In the genomic region with DNA sequence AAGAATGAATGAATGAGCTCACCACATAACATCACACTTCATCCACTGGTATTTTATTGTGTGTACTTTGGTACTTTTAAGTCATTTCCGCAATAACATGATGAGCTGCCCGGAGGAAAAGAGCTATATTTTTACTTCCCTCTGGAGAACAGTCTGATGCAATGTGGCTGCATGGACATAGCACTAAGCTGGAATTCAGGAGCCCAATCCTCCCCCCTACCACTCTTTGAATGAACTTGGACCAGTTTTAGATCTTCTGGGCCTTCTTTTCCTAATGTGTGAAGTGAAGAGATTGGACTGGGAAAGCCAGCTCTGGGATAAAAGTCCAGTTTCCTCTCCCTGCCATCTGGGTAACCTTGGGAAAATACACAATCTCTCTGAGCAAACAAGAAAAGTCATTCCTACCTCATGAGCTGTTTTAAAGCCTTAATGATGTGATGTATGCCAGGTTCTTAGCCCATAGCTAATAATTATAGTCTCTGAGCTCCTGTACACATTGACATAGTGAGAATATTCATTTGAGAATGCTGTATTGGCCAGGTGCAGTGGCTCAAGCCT, we compare ENCODE assay signal across 1 cellular context.
TF ChIP-seq lines count a peak whose summit lies in the region.

No MANE protein-coding gene starts in this region.

TF ChIP-seq in HepG2, 621 proteins besides CTCF, POLR2A, EP300 and RAD21 (continued from another document and continues in another):
- TF ChIP-seq PRDM15 (CRISPR knock-in tag; IDR thresholded peaks at IDR 0.05) (no peak), FOXA3 (CRISPR knock-in tag; IDR thresholded peaks at IDR 0.05) (peak; percentile 80), ZNF75D (CRISPR knock-in tag; IDR thresholded peaks at IDR 0.05; ENCODE audit: borderline replicate concordance) (no peak), KLF12 (CRISPR knock-in tag; IDR thresholded peaks at IDR 0.05; ENCODE audit: borderline replicate concordance) (no peak), ERF (CRISPR knock-in tag; IDR thresholded peaks at IDR 0.05) (peak; percentile 23; the same call in 1 of the 2 replicates), MATR3 (CRISPR knock-in tag; IDR thresholded peaks at IDR 0.05) (no peak), SP5 (CRISPR knock-in tag; IDR thresholded peaks at IDR 0.05; ENCODE audit: borderline replicate concordance, low read depth) (0 out of 2 replicates have a peak, but pooled peaks have one; percentile 23), MXI1 (IDR thresholded peaks at IDR 0.05; ENCODE audit: borderline replicate concordance, low read depth, low read length) (no peak), TBL1XR1 (IDR thresholded peaks at IDR 0.05; ENCODE audit: borderline replicate concordance, low read length, partially characterized antibody) (no peak), ZNF124 (CRISPR knock-in tag; IDR thresholded peaks at IDR 0.05) (0 out of 2 replicates have a peak, but pooled peaks have one; percentile 29), ZNF577 (CRISPR knock-in tag; IDR thresholded peaks at IDR 0.05; ENCODE audit: borderline replicate concordance, low read depth) (no peak), HDAC1 (CRISPR knock-in tag; IDR thresholded peaks at IDR 0.05) (peak; percentile 53; the same call in 1 of the 2 replicates), SYNCRIP (IDR thresholded peaks at IDR 0.05; ENCODE audit: insufficient read depth, low read depth, low read length) (no peak), RXRA (CRISPR knock-in tag; IDR thresholded peaks at IDR 0.05) (no peak), ETV5 (CRISPR knock-in tag; IDR thresholded peaks at IDR 0.05; ENCODE audit: borderline replicate concordance) (peak; percentile 30; the same call in 1 of the 2 replicates), ARID3A (IDR thresholded peaks at IDR 0.05; ENCODE audit: low read depth, low read length) (peak; percentile 92), ZBTB26 (CRISPR knock-in tag; IDR thresholded peaks at IDR 0.05; ENCODE audit: borderline replicate concordance) (no peak), JDP2 (CRISPR knock-in tag; IDR thresholded peaks at IDR 0.05; ENCODE audit: borderline replicate concordance) (no peak), MIXL1 (CRISPR knock-in tag; IDR thresholded peaks at IDR 0.05) (peak; percentile 80), LCORL (IDR thresholded peaks at IDR 0.05) (0 out of 2 replicates have a peak, but pooled peaks have one; percentile 37), LCORL (CRISPR knock-in tag; IDR thresholded peaks at IDR 0.05) (peak; percentile 52; the same call in 1 of the 2 replicates), MAX (IDR thresholded peaks at IDR 0.05) (no peak), TBX3 (IDR thresholded peaks at IDR 0.05; ENCODE audit: borderline replicate concordance) (peak; percentile 48; the same call in 1 of the 2 replicates), ZNF644 (CRISPR knock-in tag; IDR thresholded peaks at IDR 0.05; ENCODE audit: low read depth) (peak; percentile 98), ZMAT5 (CRISPR knock-in tag; IDR thresholded peaks at IDR 0.05; ENCODE audit: borderline replicate concordance, low read depth) (no peak), HCFC1 (IDR thresholded peaks at IDR 0.05; ENCODE audit: low read depth, low read length) (no peak), ZNF20 (CRISPR knock-in tag; IDR thresholded peaks at IDR 0.05) (no peak), REPIN1 (CRISPR knock-in tag; IDR thresholded peaks at IDR 0.05; ENCODE audit: borderline replicate concordance, low read depth) (peak; percentile 49; the same call in 1 of the 2 replicates), ATF7 (IDR thresholded peaks at IDR 0.05) (peak; percentile 10; the same call in 1 of the 2 replicates), ATF7 (CRISPR knock-in tag; IDR thresholded peaks at IDR 0.05) (no peak), CCAR2 (optimal IDR thresholded peaks at IDR 0.05; ENCODE audit: low read depth, low read length) (peak; percentile 37), MNT (IDR thresholded peaks at IDR 0.05) (no peak), SIX4 (CRISPR knock-in tag; IDR thresholded peaks at IDR 0.05) (no peak), RARG (CRISPR knock-in tag; IDR thresholded peaks at IDR 0.05; ENCODE audit: low read depth) (no peak), KDM1A (CRISPR knock-in tag; IDR thresholded peaks at IDR 0.05) (peak; percentile 67; the same call in 1 of the 2 replicates), ATF4 (CRISPR knock-in tag; IDR thresholded peaks at IDR 0.05) (peak in 1 of 2 experiments; percentile 96; a peak in 2 of 4 replicates), HMGA1 (CRISPR knock-in tag; conservative IDR thresholded peaks at IDR 0.05) (no peak), ZBTB21 (CRISPR knock-in tag; IDR thresholded peaks at IDR 0.05) (peak; percentile 82), ZMYM3 (CRISPR knock-in tag; IDR thresholded peaks at IDR 0.05) (no peak), ESRRA (CRISPR knock-in tag; IDR thresholded peaks at IDR 0.05; ENCODE audit: low read depth) (no peak; the same call in 1 of the 2 replicates)
- TF ChIP-seq, protein P1, sequence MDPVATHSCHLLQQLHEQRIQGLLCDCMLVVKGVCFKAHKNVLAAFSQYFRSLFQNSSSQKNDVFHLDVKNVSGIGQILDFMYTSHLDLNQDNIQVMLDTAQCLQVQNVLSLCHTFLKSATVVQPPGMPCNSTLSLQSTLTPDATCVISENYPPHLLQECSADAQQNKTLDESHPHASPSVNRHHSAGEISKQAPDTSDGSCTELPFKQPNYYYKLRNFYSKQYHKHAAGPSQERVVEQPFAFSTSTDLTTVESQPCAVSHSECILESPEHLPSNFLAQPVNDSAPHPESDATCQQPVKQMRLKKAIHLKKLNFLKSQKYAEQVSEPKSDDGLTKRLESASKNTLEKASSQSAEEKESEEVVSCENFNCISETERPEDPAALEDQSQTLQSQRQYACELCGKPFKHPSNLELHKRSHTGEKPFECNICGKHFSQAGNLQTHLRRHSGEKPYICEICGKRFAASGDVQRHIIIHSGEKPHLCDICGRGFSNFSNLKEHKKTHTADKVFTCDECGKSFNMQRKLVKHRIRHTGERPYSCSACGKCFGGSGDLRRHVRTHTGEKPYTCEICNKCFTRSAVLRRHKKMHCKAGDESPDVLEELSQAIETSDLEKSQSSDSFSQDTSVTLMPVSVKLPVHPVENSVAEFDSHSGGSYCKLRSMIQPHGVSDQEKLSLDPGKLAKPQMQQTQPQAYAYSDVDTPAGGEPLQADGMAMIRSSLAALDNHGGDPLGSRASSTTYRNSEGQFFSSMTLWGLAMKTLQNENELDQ (CRISPR knock-in tag; IDR thresholded peaks at IDR 0.05; ENCODE audit: borderline replicate concordance): no peak
- TF ChIP-seq, protein P2, sequence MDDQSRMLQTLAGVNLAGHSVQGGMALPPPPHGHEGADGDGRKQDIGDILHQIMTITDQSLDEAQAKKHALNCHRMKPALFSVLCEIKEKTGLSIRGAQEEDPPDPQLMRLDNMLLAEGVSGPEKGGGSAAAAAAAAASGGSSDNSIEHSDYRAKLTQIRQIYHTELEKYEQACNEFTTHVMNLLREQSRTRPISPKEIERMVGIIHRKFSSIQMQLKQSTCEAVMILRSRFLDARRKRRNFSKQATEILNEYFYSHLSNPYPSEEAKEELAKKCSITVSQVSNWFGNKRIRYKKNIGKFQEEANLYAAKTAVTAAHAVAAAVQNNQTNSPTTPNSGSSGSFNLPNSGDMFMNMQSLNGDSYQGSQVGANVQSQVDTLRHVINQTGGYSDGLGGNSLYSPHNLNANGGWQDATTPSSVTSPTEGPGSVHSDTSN (CRISPR knock-in tag; IDR thresholded peaks at IDR 0.05; ENCODE audit: borderline replicate concordance): no peak
- TF ChIP-seq, protein P3, sequence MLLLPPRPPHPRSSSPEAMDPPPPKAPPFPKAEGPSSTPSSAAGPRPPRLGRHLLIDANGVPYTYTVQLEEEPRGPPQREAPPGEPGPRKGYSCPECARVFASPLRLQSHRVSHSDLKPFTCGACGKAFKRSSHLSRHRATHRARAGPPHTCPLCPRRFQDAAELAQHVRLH (CRISPR knock-in tag; IDR thresholded peaks at IDR 0.05; ENCODE audit: borderline replicate concordance, low read depth): peak; percentile 44; the same call in 1 of the 2 replicates
- TF ChIP-seq, protein P4, sequence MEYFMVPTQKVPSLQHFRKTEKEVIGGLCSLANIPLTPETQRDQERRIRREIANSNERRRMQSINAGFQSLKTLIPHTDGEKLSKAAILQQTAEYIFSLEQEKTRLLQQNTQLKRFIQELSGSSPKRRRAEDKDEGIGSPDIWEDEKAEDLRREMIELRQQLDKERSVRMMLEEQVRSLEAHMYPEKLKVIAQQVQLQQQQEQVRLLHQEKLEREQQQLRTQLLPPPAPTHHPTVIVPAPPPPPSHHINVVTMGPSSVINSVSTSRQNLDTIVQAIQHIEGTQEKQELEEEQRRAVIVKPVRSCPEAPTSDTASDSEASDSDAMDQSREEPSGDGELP (IDR thresholded peaks at IDR 0.05; ENCODE audit: borderline replicate concordance, low read depth): no peak
